ENCODE assay signal across 8 cellular contexts in the genomic region with DNA sequence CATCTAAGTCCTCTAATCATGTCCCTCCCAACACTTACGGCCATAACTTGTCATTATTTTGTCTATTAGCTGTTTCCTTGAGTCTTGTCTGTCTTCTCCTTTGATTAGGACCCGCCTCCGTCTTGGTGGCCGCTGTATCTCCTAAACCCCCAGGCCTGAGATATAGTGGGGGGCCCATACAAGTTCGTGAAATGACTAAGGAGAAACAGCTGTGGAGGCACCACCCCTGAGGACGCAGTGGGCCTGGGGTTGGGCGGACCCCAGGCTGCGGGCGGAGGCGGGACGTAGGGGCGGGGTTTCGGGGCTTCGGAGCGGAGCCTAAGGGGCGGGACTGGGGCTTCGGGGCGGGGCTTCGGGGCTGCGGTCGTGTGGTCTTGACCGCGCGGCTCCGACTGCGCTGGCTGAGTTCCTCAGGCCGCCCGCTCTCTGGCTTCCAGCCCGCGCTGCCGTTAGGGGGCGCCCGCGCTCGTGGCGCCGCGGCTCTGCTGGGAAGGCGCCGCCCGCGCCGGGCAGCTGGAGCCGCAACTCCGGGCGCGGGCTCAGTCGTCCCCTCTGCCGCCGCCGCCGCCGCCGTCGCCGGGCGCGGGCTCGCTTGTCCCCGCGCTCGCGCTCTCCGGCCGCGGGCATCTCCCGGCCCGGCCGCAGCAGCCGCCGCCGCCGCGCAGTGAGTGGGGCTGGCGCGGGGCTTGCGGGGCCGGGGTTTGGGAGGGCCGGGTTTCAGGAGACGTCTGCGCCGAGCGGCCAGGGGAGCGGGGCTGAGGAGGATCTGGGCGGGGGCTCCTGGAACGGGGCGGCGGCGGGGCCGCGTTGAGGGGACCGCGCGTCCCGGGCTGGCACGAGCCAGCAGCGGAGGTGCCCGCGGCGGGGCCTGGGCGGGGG. TPM values are rescaled to one million over a fixed set of nuclear protein-coding genes. Genes with fewer than 3 reads are reported as not detected.
DNase-seq lines count a peak whose midpoint lies in the region; ATAC-seq lines count a peak whose summit lies in the region.

A gene (plus strand): TSS at position 591 of the 879 bp plus-strand sequence. CDS start 6,660 bp downstream, outside the sequence.

- DNase-seq in CD1c-positive myeloid dendritic cell (ENCODE audit: extremely low spot score) (peak; percentile 97), NCI-H774 (lab: John Stamatoyannopoulos, UW) (peak; percentile 72), ecto neural progenitor cell (ENCODE audit: low spot score) (peak; percentile 95), lung microvascular endothelial cell (ENCODE audit: low read depth in 2 of 2) (peak; percentile 96 to 97)
- DNase-seq in activated CD4-positive, alpha-beta memory T cell treated with anti-CD3 and anti-CD28 coated beads for 36 hours: peak; percentile 90
- DNase-seq in stimulated activated CD4-positive, alpha-beta T cell treated with anti-CD3 and anti-CD28 coated beads, TNF-alpha, amount 100 ng/mL, for 4 hours (ENCODE audit: low read depth in 3 of 3): peak; percentile 76 to 81 (median 76)

- no peaks in the 10 kb centered on the region for H3K9me3 Mint-ChIP-seq in activated CD4-positive, alpha-beta memory T cell treated with anti-CD3 and anti-CD28 coated beads for 36 hours

- CTCF ChIA-PET in activated CD4-positive, alpha-beta memory T cell treated with anti-CD3 and anti-CD28 coated beads for 36 hours (lab: Charles Lee): interaction anchor here (0.6 to 3.2 kb wide), 28 partner anchors 8 to 273 kb away, joined by 3 to 23 read pairs (median 4); a partner anchor contains a TSS

- H3K27me3 Mint-ChIP-seq in activated CD4-positive, alpha-beta memory T cell treated with anti-CD3 and anti-CD28 coated beads for 36 hours: peaks cover 3% of the 10 kb centered on the region

- peak within 1 kb of the TSS; percentile 90 for H3K4me3 Mint-ChIP-seq in activated CD4-positive, alpha-beta memory T cell treated with anti-CD3 and anti-CD28 coated beads for 36 hours

- H3K36me3 Mint-ChIP-seq in activated CD4-positive, alpha-beta memory T cell treated with anti-CD3 and anti-CD28 coated beads for 36 hours: no peaks in the 10 kb centered on the region

- ATAC-seq in GM19372 (IDR thresholded peaks at IDR 0.05; ENCODE audit: low read depth, unreplicated experiment): peak; percentile 94
- ATAC-seq in HG03521 (IDR thresholded peaks at IDR 0.05; ENCODE audit: unreplicated experiment): peak; percentile 92

- peaks cover 52% of the 10 kb centered on the region for H3K4me1 Mint-ChIP-seq in activated CD4-positive, alpha-beta memory T cell treated with anti-CD3 and anti-CD28 coated beads for 36 hours (ENCODE audit: low read depth)

- POLR2A ChIA-PET in activated CD4-positive, alpha-beta memory T cell treated with anti-CD3 and anti-CD28 coated beads for 36 hours (lab: Charles Lee): interaction anchor here (1.4 to 2.0 kb wide), 3 partner anchors 19 to 186 kb away, joined by 4 to 7 read pairs (median 7); a partner anchor contains a TSS

- intact Hi-C loops in activated CD4-positive, alpha-beta memory T cell treated with anti-CD3 and anti-CD28 coated beads for 36 hours (cut with micrococcal nuclease): loop anchor here (1.0 to 2.0 kb wide), 6 partner anchors 20 to 185 kb away; a partner anchor contains a TSS

- peak within 1 kb of the TSS; percentile 77 for H3K27ac Mint-ChIP-seq in activated CD4-positive, alpha-beta memory T cell treated with anti-CD3 and anti-CD28 coated beads for 36 hours

RNA-seq across cellular contexts. Expression of the gene that starts here (rescaled TPM):
- total RNA-seq in activated CD4-positive, alpha-beta memory T cell treated with anti-CD3 and anti-CD28 coated beads for 36 hours: 1 to 10 TPM; 8.0 to 8.6 TPM
- 3.5 and 6.7 TPM in 2 replicates for total RNA-seq in lung microvascular endothelial cell

Comparison
In these comparisons a context has a peak if more than half of its experiments do, and no peak if none do; other contexts are left out.
1. Peak in every context shown above with its lines: DNase-seq and ATAC-seq.